ENCODE assay signal across 8 cellular contexts in genomic region chr15:44838929-44839328, GRCh38.
DNase-seq lines count a peak whose midpoint lies in the region; ATAC-seq and TF ChIP-seq lines count a peak whose summit lies in the region.
"Not testable (repeated sequence)": the region's sequence is repeated elsewhere in the genome, so short reads cannot be mapped to it uniquely, and the experiment has no call there.

No MANE protein-coding gene starts in this region.

- not testable (repeated sequence) for H3K18ac ChIP-seq in IMR-90 (ENCODE audit: low read depth, low read length)

- H2AK5ac ChIP-seq in IMR-90 (ENCODE audit: low read depth, low read length), result not testable (repeated sequence)

- H2AK9ac ChIP-seq in IMR-90 (replicated peaks; ENCODE audit: low read depth, low read length, poor library complexity), result not testable (repeated sequence)

- H4K5ac ChIP-seq in IMR-90 (ENCODE audit: low read depth, low read length), result not testable (repeated sequence)

- H2BK5ac ChIP-seq in IMR-90 (ENCODE audit: low read depth, low read length, poor library complexity, severe bottlenecking), result not testable (repeated sequence)

- BruUV-seq in IMR-90 (replicated peaks; lab: Mats Ljungman, UMichigan), result not testable (repeated sequence)

- not testable (repeated sequence) for H3K4ac ChIP-seq in IMR-90 (ENCODE audit: low read depth, low read length)

- not testable (repeated sequence) for H4K20me1 ChIP-seq in IMR-90 (ENCODE audit: insufficient read depth, low read length)

- intact Hi-C loops in IMR-90 (cut with micrococcal nuclease); left lung (cut with DNase I); spleen (cut with DNase I; ENCODE audit: low total_unique reads): not testable (repeated sequence)

- POLR2A ChIA-PET in IMR-90 (lab: Charles Lee; ENCODE audit: unreplicated experiment), result not testable (repeated sequence)

- H2BK20ac ChIP-seq in IMR-90 (ENCODE audit: low read depth, low read length), result not testable (repeated sequence)

- not testable (repeated sequence) for H3K79me1 ChIP-seq in IMR-90 (ENCODE audit: low read depth in 1 of 2, low read length in 2 of 2)

- H3K36me3 ChIP-seq in IMR-90 (ENCODE audit: control insufficient read depth, insufficient read depth, low read length); SJSA1; left lung; spleen: not testable (repeated sequence)

- TF ChIP-seq POLR2A in IMR-90 (IDR thresholded peaks at IDR 0.05; ENCODE audit: low read depth, low read length); spleen (IDR thresholded peaks at IDR 0.05): not testable (repeated sequence)

- not testable (repeated sequence) for H3K9ac ChIP-seq in IMR-90 (ENCODE audit: low read depth, low read length)

- not testable (repeated sequence) for H2BK15ac ChIP-seq in IMR-90 (ENCODE audit: low read depth, low read length)

- dilution Hi-C loops in IMR-90 (cut with HindIII; ENCODE audit: low sequenced_read_pairs, unreplicated experiment), result not testable (repeated sequence)

- TF ChIP-seq RAD21 in IMR-90 (IDR thresholded peaks at IDR 0.05; ENCODE audit: low read length), result not testable (repeated sequence)

- not testable (repeated sequence) for H2AFZ ChIP-seq in IMR-90 (replicated peaks; ENCODE audit: low read length, poor library complexity)

- DNase-seq in AG10803 (ENCODE audit: low read depth), result peak; percentile 44
- not testable (repeated sequence) for DNase-seq in IMR-90, left lung, spleen
- peak; percentile 52 to 72 for DNase-seq in SJSA1 (ENCODE audit: low read depth in 1 of 2, low spot score in 2 of 2)
- DNase-seq in astrocyte of the spinal cord (ENCODE audit: low read depth, low spot score), result peak; percentile 77

- CTCF ChIA-PET in IMR-90 (lab: Yijun Ruan, JAX), result not testable (repeated sequence)

- not testable (repeated sequence) for H3K4me1 ChIP-seq in IMR-90 (ENCODE audit: control insufficient read depth, insufficient read depth, low read length); SJSA1 (replicated peaks); left lung; spleen

- H3K27me3 ChIP-seq in IMR-90 (ENCODE audit: control insufficient read depth, insufficient read depth, low read length); SJSA1 (replicated peaks); left lung; spleen (replicated peaks in 1 of 7): not testable (repeated sequence)

- TF ChIP-seq CTCF in AG10803 (conservative IDR thresholded peaks at IDR 0.05; ENCODE audit: low read length); IMR-90 (conservative IDR thresholded peaks at IDR 0.05; ENCODE audit: low read depth, low read length); astrocyte of the spinal cord (IDR thresholded peaks at IDR 0.05; ENCODE audit: low read depth, low read length); left lung (IDR thresholded peaks at IDR 0.05); spleen (IDR thresholded peaks at IDR 0.05 in 8 of 11, conservative IDR thresholded peaks at IDR 0.05 in 3 of 11): not testable (repeated sequence)

- not testable (repeated sequence) for H3K23ac ChIP-seq in IMR-90 (ENCODE audit: low read depth, low read length)

- H3K14ac ChIP-seq in IMR-90 (replicated peaks; ENCODE audit: low read depth, low read length), result not testable (repeated sequence)

- not testable (repeated sequence) for H3K9me1 ChIP-seq in IMR-90 (ENCODE audit: insufficient read depth, low read length)

- H2BK120ac ChIP-seq in IMR-90 (ENCODE audit: low read depth, low read length), result not testable (repeated sequence)

- not testable (repeated sequence) for H3K56ac ChIP-seq in IMR-90 (ENCODE audit: extremely low read depth, insufficient read depth, low read length)

- ATAC-seq in GM18868 (IDR thresholded peaks at IDR 0.05; ENCODE audit: unreplicated experiment), result peak; percentile 57
- ATAC-seq in IMR-90 (ENCODE audit: low read depth), result peak; percentile 59
- ATAC-seq in esophagus mucosa, result peak; percentile 74
- ATAC-seq in left lung, result peak; percentile 44

- in situ Hi-C loops in IMR-90 (cut with MboI; ENCODE audit: low sequenced_read_pairs); astrocyte of the spinal cord (cut with HindIII; ENCODE audit: low sequenced_read_pairs): not testable (repeated sequence)

- not testable (repeated sequence) for H3K4me3 ChIP-seq in AG10803 (ENCODE audit: low read length); IMR-90 (ENCODE audit: insufficient read depth, low read depth, low read length); SJSA1; astrocyte of the spinal cord (ENCODE audit: low read depth, low read length); left lung; spleen

- H3K27ac ChIP-seq in IMR-90 (ENCODE audit: insufficient read depth, low read length); SJSA1; left lung: not testable (repeated sequence)
- H3K27ac ChIP-seq in spleen, result peak overlapping the region in 6 of 8 donors; percentile 40 to 77 (median 54)

- not testable (repeated sequence) for H4K91ac ChIP-seq in IMR-90 (ENCODE audit: insufficient read depth, low read depth, low read length)

- not testable (repeated sequence) for H4K8ac ChIP-seq in IMR-90 (ENCODE audit: low read depth in 2 of 2, low read length in 2 of 2)

- not testable (repeated sequence) for H3K9me3 ChIP-seq in IMR-90 (ENCODE audit: control insufficient read depth, insufficient read depth, low read length); SJSA1 (replicated peaks); left lung; spleen

- H3K4me2 ChIP-seq in IMR-90 (ENCODE audit: low read depth, low read length), result not testable (repeated sequence)

- no CpG with 5 or more reads among the region's 3 CpGs for WGBS in IMR-90 (ENCODE audit: extremely low coverage in 2 of 2, insufficient read length in 1 of 2), 2 experiments
- whole genome bisulfite sequencing in spleen, 5 donors, result 23 to 39% (median 32%) methylated on average over 3 of the region's 3 CpGs
